Comparison of ENCODE assay signal across 1 cellular context in genomic region chr7:156607332-156608175, GRCh38.
TF ChIP-seq lines count a peak whose summit lies in the region.

No MANE protein-coding gene starts in this region.

TF ChIP-seq in H1, 55 proteins besides CTCF, POLR2A, EP300 and RAD21 (continued from another document):
- TF ChIP-seq CHD1 (IDR thresholded peaks at IDR 0.05; ENCODE audit: low read depth, low read length) (no peak), ASH2L (IDR thresholded peaks at IDR 0.05; ENCODE audit: low read length) (no peak), JUND (IDR thresholded peaks at IDR 0.05; ENCODE audit: low read length) (no peak), ZNF274 (IDR thresholded peaks at IDR 0.05; ENCODE audit: borderline replicate concordance, extremely low read depth, low read length) (no peak)
